29 cellular contexts compared by ENCODE assay signal in genomic region chr15:94875550-94875949, GRCh38.
"Had no signal": no experiment of that assay in that cellular context is flagged by ENCODE, and none has a peak within 500 bp of the region (broad histone marks: within the 10 kb centered on the region; RNA-seq: fewer than 3 reads in every experiment).

No MANE protein-coding gene starts in this region.

- H3K36me3 ChIP-seq: left lung, lower lobe of right lung, pancreas, prostate gland, suprapubic skin, thoracic aorta, tibial artery, upper lobe of right lung had no signal

- FAIRE-seq: pancreas, urothelium cell line had no signal

- H3K4me1 ChIP-seq: left lung, lower lobe of right lung, pancreas, prostate gland, suprapubic skin, tibial artery, upper lobe of right lung had no signal

- H3K4me3 ChIP-seq: left lung, lower lobe of right lung, pancreas, prostate gland, skin epidermis, suprapubic skin, thoracic aorta, tibial artery, upper lobe of right lung had no signal

- H3K27ac ChIP-seq: left lung, lower lobe of right lung, pancreas, prostate gland, skin epidermis, suprapubic skin, thoracic aorta, tibial artery, upper lobe of right lung had no signal

- DNase-seq: hypothalamus; islet precursor cell; kidney glomerular epithelial cell; left colon; left lung; lower lobe of right lung; mammary epithelial cell; mesenchymal stem cell; naive thymus-derived CD8-positive, alpha-beta T cell; nucleus accumbens; pancreas; posterior cingulate gyrus; retina; right cardiac atrium; stimulated activated CD4-positive, alpha-beta T cell treated with anti-CD3 and anti-CD28 coated beads, Interleukin-12 subunit alpha, Interleukin-12 subunit beta, amount 100 ng/mL, for 4 hours; stimulated activated CD4-positive, alpha-beta T cell treated with anti-CD3 and anti-CD28 coated beads, Interleukin-15, amount 100 ng/mL, for 24 hours; stimulated activated CD4-positive, alpha-beta T cell treated with anti-CD3 and anti-CD28 coated beads, Interleukin-2, amount 100 ng/mL, for 24 hours; stimulated activated CD4-positive, alpha-beta T cell treated with anti-CD3 and anti-CD28 coated beads, Interleukin-4, amount 100 ng/mL, for 1 hour; stimulated activated naive B cell treated with anti-CD40 and anti-IgM and Interleukin-4, amounts not matched to agents 10 μg/mL and 1 μg/mL and 100 μg/mL, for 72 hours; stimulated activated naive CD8-positive, alpha-beta T cell treated with anti-CD3 and anti-CD28 coated beads, Interleukin-15, Interleukin-2, amounts not matched to agents 100 U/mL and 50 U/mL, for 24 hours; tibial artery; trophoblast cell; upper lobe of right lung had no signal

- ATAC-seq: left colon; left lung; lower lobe of right lung; naive thymus-derived CD8-positive, alpha-beta T cell; pancreas; right cardiac atrium; sciatic nerve; stimulated activated naive B cell treated with anti-CD40 and anti-IgM and Interleukin-4, amounts not matched to agents 10 μg/mL and 1 μg/mL and 100 μg/mL, for 72 hours; stimulated activated naive CD8-positive, alpha-beta T cell treated with anti-CD3 and anti-CD28 coated beads, Interleukin-15, Interleukin-2, amounts not matched to agents 100 U/mL and 50 U/mL, for 24 hours; upper lobe of right lung had no signal

- H3K9me3 ChIP-seq: pancreas, prostate gland, thoracic aorta, tibial artery, upper lobe of right lung had no signal

- H3K27me3 ChIP-seq: left lung, pancreas, suprapubic skin, tibial artery, upper lobe of right lung had no signal
